In genomic region chr5:177520906-177521513, GRCh38 we compare ENCODE assay signal across 1 cellular context.
TF ChIP-seq lines count a peak whose summit lies in the region.

No MANE protein-coding gene starts in this region.

TF ChIP-seq in HepG2, 621 proteins besides CTCF, POLR2A, EP300 and RAD21:
- TF ChIP-seq TCF7L2 (IDR thresholded peaks at IDR 0.05; ENCODE audit: low read depth, low read length) (no peak), MYNN (CRISPR knock-in tag; IDR thresholded peaks at IDR 0.05; ENCODE audit: low read depth) (no peak), RXRB (CRISPR knock-in tag; IDR thresholded peaks at IDR 0.05; ENCODE audit: borderline replicate concordance) (no peak), NCOR1 (IDR thresholded peaks at IDR 0.05; ENCODE audit: borderline replicate concordance, low read length) (no peak), ZMAT5 (CRISPR knock-in tag; IDR thresholded peaks at IDR 0.05; ENCODE audit: borderline replicate concordance, low read depth) (no peak), ZNF234 (CRISPR knock-in tag; conservative IDR thresholded peaks at IDR 0.05) (no peak), PLSCR1 (CRISPR knock-in tag; IDR thresholded peaks at IDR 0.05; ENCODE audit: borderline replicate concordance) (no peak), FOSL2 (CRISPR knock-in tag; IDR thresholded peaks at IDR 0.05) (no peak), PHF20 (CRISPR knock-in tag; IDR thresholded peaks at IDR 0.05) (no peak), RBFOX2 (IDR thresholded peaks at IDR 0.05; ENCODE audit: low read depth, low read length) (no peak), ZNF580 (CRISPR knock-in tag; IDR thresholded peaks at IDR 0.05; ENCODE audit: borderline replicate concordance, low read depth) (no peak), ARNT2 (CRISPR knock-in tag; IDR thresholded peaks at IDR 0.05; ENCODE audit: low read depth) (no peak), ATM (IDR thresholded peaks at IDR 0.05; ENCODE audit: borderline replicate concordance) (no peak)
